Comparison of ENCODE assay signal across 1 cellular context in genomic region chr20:63891061-63892002, GRCh38.
A peak's percentile ranks its signal among the peaks of the same experiment; 100 is the strongest.
TF ChIP-seq lines count a peak whose summit lies in the region.

No MANE protein-coding gene starts in this region.

TF ChIP-seq in HepG2, 621 proteins besides CTCF, POLR2A, EP300 and RAD21 (continues in another document):
- TF ChIP-seq RBM22 (optimal IDR thresholded peaks at IDR 0.05; ENCODE audit: low read length) (peak; percentile 77), TBL1XR1 (IDR thresholded peaks at IDR 0.05; ENCODE audit: borderline replicate concordance, low read length, partially characterized antibody) (no peak), TEAD3 (CRISPR knock-in tag; optimal IDR thresholded peaks at IDR 0.05; ENCODE audit: borderline replicate concordance) (no peak), ZNF839 (CRISPR knock-in tag; IDR thresholded peaks at IDR 0.05; ENCODE audit: borderline replicate concordance) (no peak), RXRA (CRISPR knock-in tag; IDR thresholded peaks at IDR 0.05) (peak; percentile 6; the same call in 1 of the 2 replicates), PRDM10 (CRISPR knock-in tag; IDR thresholded peaks at IDR 0.05; ENCODE audit: low read depth) (no peak), ZNF280D (CRISPR knock-in tag; IDR thresholded peaks at IDR 0.05) (no peak), ZNF83 (CRISPR knock-in tag; IDR thresholded peaks at IDR 0.05; ENCODE audit: borderline replicate concordance) (no peak), ELK4 (CRISPR knock-in tag; IDR thresholded peaks at IDR 0.05; ENCODE audit: borderline replicate concordance) (no peak), NFE2L2 (IDR thresholded peaks at IDR 0.05; ENCODE audit: low read length) (no peak), HNF4G (IDR thresholded peaks at IDR 0.05; ENCODE audit: borderline replicate concordance, low read depth, low read length) (no peak), HNF4G (CRISPR knock-in tag; IDR thresholded peaks at IDR 0.05; ENCODE audit: borderline replicate concordance, low read depth) (no peak), ZNF136 (CRISPR knock-in tag; IDR thresholded peaks at IDR 0.05; ENCODE audit: low read depth) (no peak), SALL1 (CRISPR knock-in tag; IDR thresholded peaks at IDR 0.05) (peak; percentile 28; the same call in 1 of the 2 replicates), ZNF891 (CRISPR knock-in tag; IDR thresholded peaks at IDR 0.05) (peak; percentile 69), ZNF280B (CRISPR knock-in tag; IDR thresholded peaks at IDR 0.05; ENCODE audit: borderline replicate concordance) (peak; percentile 39; the same call in 1 of the 2 replicates), NRL (CRISPR knock-in tag; IDR thresholded peaks at IDR 0.05; ENCODE audit: borderline replicate concordance) (peak; percentile 45; the same call in 1 of the 2 replicates), ZSCAN22 (CRISPR knock-in tag; IDR thresholded peaks at IDR 0.05) (no peak), ZNF75D (CRISPR knock-in tag; IDR thresholded peaks at IDR 0.05; ENCODE audit: borderline replicate concordance) (no peak), ELF3 (CRISPR knock-in tag; IDR thresholded peaks at IDR 0.05) (no peak), THAP8 (CRISPR knock-in tag; IDR thresholded peaks at IDR 0.05; ENCODE audit: borderline replicate concordance) (no peak), FOXM1 (CRISPR knock-in tag; IDR thresholded peaks at IDR 0.05) (no peak), FOXJ3 (CRISPR knock-in tag; IDR thresholded peaks at IDR 0.05; ENCODE audit: borderline replicate concordance) (no peak), ZBTB38 (CRISPR knock-in tag; IDR thresholded peaks at IDR 0.05) (peak; percentile 41; the same call in 1 of the 2 replicates), STAG1 (CRISPR knock-in tag; IDR thresholded peaks at IDR 0.05) (peak; percentile 15; the same call in 1 of the 2 replicates), MNT (IDR thresholded peaks at IDR 0.05) (no peak), ZFP36L1 (CRISPR knock-in tag; IDR thresholded peaks at IDR 0.05) (no peak), ZNF878 (CRISPR knock-in tag; IDR thresholded peaks at IDR 0.05) (no peak), ZNF687 (CRISPR knock-in tag; IDR thresholded peaks at IDR 0.05) (peak; percentile 35; the same call in 1 of the 2 replicates), ZSCAN29 (CRISPR knock-in tag; conservative IDR thresholded peaks at IDR 0.05) (no peak), TMF1 (CRISPR knock-in tag; IDR thresholded peaks at IDR 0.05; ENCODE audit: low read depth) (no peak), GATA4 (IDR thresholded peaks at IDR 0.05; ENCODE audit: borderline replicate concordance, low read depth) (no peak), SNAPC5 (CRISPR knock-in tag; IDR thresholded peaks at IDR 0.05; ENCODE audit: borderline replicate concordance) (no peak), ZBTB33 (CRISPR knock-in tag; IDR thresholded peaks at IDR 0.05) (peak; percentile 99), AGO1 (IDR thresholded peaks at IDR 0.05; ENCODE audit: low read depth, low read length, poor library complexity, severe bottlenecking) (no peak), ZNF414 (CRISPR knock-in tag; IDR thresholded peaks at IDR 0.05) (no peak), MTA3 (CRISPR knock-in tag; IDR thresholded peaks at IDR 0.05) (no peak), ZBTB46 (CRISPR knock-in tag; IDR thresholded peaks at IDR 0.05; ENCODE audit: borderline replicate concordance) (no peak), ZNF451 (CRISPR knock-in tag; IDR thresholded peaks at IDR 0.05) (no peak), ZNF30 (CRISPR knock-in tag; IDR thresholded peaks at IDR 0.05) (no peak)
